ENCODE assay signal across 8 cellular contexts in the genomic region with DNA sequence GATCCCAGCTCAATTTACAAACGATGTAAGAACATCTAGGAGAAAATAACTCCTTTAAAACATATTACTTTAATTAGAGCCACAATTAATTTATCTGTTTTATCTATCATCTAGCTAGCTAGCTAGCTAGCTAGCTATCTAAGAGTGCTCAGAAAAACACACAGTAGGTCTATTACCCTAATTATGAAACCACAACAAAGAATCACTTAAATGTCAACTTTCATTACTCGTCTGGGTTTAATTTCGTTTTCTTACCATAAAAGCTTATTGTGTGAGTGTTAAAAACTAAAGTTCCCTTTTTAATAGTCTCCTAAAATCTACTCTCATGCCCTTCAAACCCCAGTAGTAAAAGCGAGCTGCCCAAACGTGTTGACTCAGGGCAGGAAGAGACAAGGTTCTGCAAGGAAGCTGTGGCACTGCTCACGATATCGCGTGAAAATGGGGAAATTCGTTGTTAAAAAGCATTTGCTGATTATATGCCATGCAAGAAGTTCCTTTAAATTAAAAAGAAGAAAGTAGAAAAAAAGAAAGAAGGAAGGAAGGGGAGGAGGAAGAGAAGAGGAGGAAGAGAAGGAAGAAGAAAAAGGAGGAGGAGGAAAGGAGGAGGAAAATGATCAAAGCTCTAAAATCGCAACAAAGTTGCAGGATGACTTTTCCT. TPM values are rescaled to one million over a fixed set of nuclear protein-coding genes. Genes with fewer than 3 reads are reported as not detected.
A peak's percentile ranks its signal among the peaks of the same experiment; 100 is the strongest.
DNase-seq lines count a peak whose midpoint lies in the region; ATAC-seq, FAIRE-seq and TF ChIP-seq lines count a peak whose summit lies in the region.

No MANE protein-coding gene starts in this region.

- TF ChIP-seq POLR2A in lower leg skin (IDR thresholded peaks at IDR 0.05) = no peak

- peaks cover 36% of the 10 kb centered on the region for H3K27me3 ChIP-seq in BE2C
- H3K27me3 ChIP-seq in HAP-1 (ENCODE audit: low read depth) = no peaks in the 10 kb centered on the region
- H3K27me3 ChIP-seq in bronchial epithelial cell (ENCODE audit: control insufficient read depth, insufficient read depth, low read length) = no peaks in the 10 kb centered on the region
- H3K27me3 ChIP-seq in subcutaneous abdominal adipose tissue (ENCODE audit: control insufficient read depth in 5 of 5, insufficient read depth in 4 of 5, low read length in 5 of 5) = peaks cover 0 to 2% (median 0%) of the 10 kb centered on the region in 5 donors

- H3K4me3 ChIP-seq in BE2C (ENCODE audit: low read depth, low read length) = peak overlapping the region; percentile 55
- H3K4me3 ChIP-seq in HAP-1 = peak overlapping the region; percentile 45
- H3K4me3 ChIP-seq in bronchial epithelial cell (ENCODE audit: low read depth, low read length) = peak overlapping the region; percentile 59
- peak overlapping the region; percentile 32 for H3K4me3 ChIP-seq in lower leg skin (ENCODE audit: low read depth, poor library complexity, severe bottlenecking)
- H3K4me3 ChIP-seq in subcutaneous abdominal adipose tissue (ENCODE audit: low read depth in 1 of 5, low read length in 5 of 5) = peak overlapping the region; percentile 69 to 77 (median 73)

- H3K9me3 ChIP-seq in BE2C (no peaks in the 10 kb centered on the region), HAP-1 (no peaks in the 10 kb centered on the region), subcutaneous abdominal adipose tissue (ENCODE audit: control insufficient read depth in 5 of 5, low read length in 5 of 5) (peaks cover 0 to 3% (median 0%) of the 10 kb centered on the region in 5 donors)

- peak overlapping the region in 4 of 5 donors; percentile 51 to 75 (median 62) for H3K9ac ChIP-seq in subcutaneous abdominal adipose tissue (ENCODE audit: low read length in 5 of 5)

- H3K27ac ChIP-seq in subcutaneous abdominal adipose tissue (ENCODE audit: low read depth, low read length) = peak overlapping the region; percentile 73

- FAIRE-seq in bronchial epithelial cell (lab: Jason Lieb, UNC) = no peak

- H3K4me1 ChIP-seq in BE2C (no peaks in the 10 kb centered on the region), HAP-1 (peaks cover 37% of the 10 kb centered on the region), subcutaneous abdominal adipose tissue (ENCODE audit: control insufficient read depth in 5 of 5, insufficient read depth in 5 of 5, low read length in 5 of 5) (peaks cover 0 to 31% (median 25%) of the 10 kb centered on the region in 5 donors)

- DNase-seq in BE2C (no peak), HAP-1 (ENCODE audit: low spot score in 2 of 2) (peak; percentile 41 to 45), SK-MEL-5 (ENCODE audit: low read depth, low spot score) (peak; percentile 37), bronchial epithelial cell (ENCODE audit: low read depth) (peak; percentile 50), lower leg skin (ENCODE audit: low spot score in 2 of 2) (peak in 1 of 2 donors; percentile 75), nucleus accumbens (lab: John Stamatoyannopoulos, UW) (no peak)

- intact Hi-C loops in lower leg skin (cut with DNase I; ENCODE audit: low total_unique reads) = no loop called here

- no peak for ATAC-seq in GM18858 (IDR thresholded peaks at IDR 0.05; ENCODE audit: unreplicated experiment)

- in situ Hi-C loops in HAP-1 (cut with MboI; ENCODE audit: low sequenced_read_pairs) (no loop called here), SK-MEL-5 (cut with HindIII; ENCODE audit: low pct_unique_long_range_greater_than_20kb, low sequenced_read_pairs) (no loop called here)

- WGBS in lower leg skin, 2 donors = 4 to 22% methylated on average over 10 of the region's 10 CpGs

- TF ChIP-seq CTCF in BE2C (IDR thresholded peaks at IDR 0.05; ENCODE audit: low read depth, low read length) (no peak), bronchial epithelial cell (IDR thresholded peaks at IDR 0.05; ENCODE audit: insufficient read depth, low read length, severe bottlenecking) (no peak), lower leg skin (IDR thresholded peaks at IDR 0.05) (no peak)

- H3K36me3 ChIP-seq in BE2C (no peaks in the 10 kb centered on the region), HAP-1 (replicated peaks) (no peaks in the 10 kb centered on the region), bronchial epithelial cell (ENCODE audit: control insufficient read depth, insufficient read depth, low read length) (no peaks in the 10 kb centered on the region), subcutaneous abdominal adipose tissue (ENCODE audit: control insufficient read depth in 5 of 5, insufficient read depth in 5 of 5, low read length in 5 of 5) (no peaks in the 10 kb centered on the region)

RNA-seq across cellular contexts. Expression of a gene that starts 0.6 kb away (rescaled TPM):
- 15.7 TPM for polyA plus RNA-seq in BE2C (2012; ENCODE audit: insufficient read depth, insufficient read length, low read depth)
- 4.9 and 5.7 TPM in 2 replicates for total RNA-seq in SK-MEL-5 (2014; rRNA removed; shearing (Covaris generic))
- polyA plus RNA-seq in SK-MEL-5 (2015; cell fraction: cytosol; rRNA removed) = 5.0 and 5.5 TPM in 2 replicates
- 3.8 and 6.1 TPM in 2 replicates for polyA plus RNA-seq in SK-MEL-5 (2015; cell fraction: nucleus; rRNA removed)
- total RNA-seq in bronchial epithelial cell (3.7 and 4.7 TPM in 2 replicates), lower leg skin (10 to 100 TPM; 22.6 to 33.3 (median 27.2) TPM)

Comparison
In these comparisons a context has a peak if more than half of its experiments do, and no peak if none do; other contexts are left out.
1. DNase-seq: peak in HAP-1 (2 of 2), SK-MEL-5 (single experiment) and bronchial epithelial cell (single experiment); none in BE2C (single experiment) and nucleus accumbens (0 of 56).
2. Peak in every context shown above with its lines, with median percentiles within 50 percentile points of each other: H3K4me3 ChIP-seq.